In genomic region chr12:32558941-32559340, GRCh38 we compare ENCODE assay signal across 8 cellular contexts.
DNase-seq lines count a peak whose midpoint lies in the region; ATAC-seq and TF ChIP-seq lines count a peak whose summit lies in the region.

No MANE protein-coding gene starts in this region.

- H3K27ac Mint-ChIP-seq in activated B cell treated with CpG ODN at 0.5 μM for 24 hours = peak overlapping the region; percentile 71
- H3K27ac Mint-ChIP-seq in activated naive CD8-positive, alpha-beta T cell treated with anti-CD3 and anti-CD28 coated beads, Interleukin-2, amount 50 U/mL, for 24 hours = no peak overlapping the region

- ATAC-seq in GM19025 (IDR thresholded peaks at IDR 0.05; ENCODE audit: low read depth, unreplicated experiment) = peak; percentile 98
- ATAC-seq in HG02970 (IDR thresholded peaks at IDR 0.05; ENCODE audit: low FRiP score, unreplicated experiment) = peak; percentile 93
- peak; percentile 92 for ATAC-seq in activated B cell treated with CpG ODN at 0.5 μM for 24 hours (ENCODE audit: low read depth)
- ATAC-seq in activated naive CD8-positive, alpha-beta T cell treated with anti-CD3 and anti-CD28 coated beads, Interleukin-2, amount 50 U/mL, for 24 hours = no peak

- 59 to 76% methylated on average over 2 of the region's 2 CpGs for WGBS in sigmoid colon, 2 donors
- no CpG with 5 or more reads among the region's 2 CpGs for WGBS in trophoblast cell (ENCODE audit: extremely low coverage, insufficient coverage, insufficient read length)

- H4K91ac ChIP-seq in trophoblast cell (ENCODE audit: low read depth, low read length) = no peak overlapping the region

- H2BK5ac ChIP-seq in trophoblast cell (ENCODE audit: low read depth, low read length, poor library complexity) = no peak overlapping the region

- no peak overlapping the region for H2AK5ac ChIP-seq in trophoblast cell (ENCODE audit: low read length)

- no peak overlapping the region for H3K18ac ChIP-seq in trophoblast cell (ENCODE audit: low read length)

- no peaks in the 10 kb centered on the region for H3K79me1 ChIP-seq in trophoblast cell (ENCODE audit: low read length)

- no peak overlapping the region for H3K4me2 ChIP-seq in trophoblast cell (ENCODE audit: low read length)

- no peak overlapping the region for H4K12ac ChIP-seq in trophoblast cell (ENCODE audit: low read depth, low read length)

- peaks cover 0 to 14% (median 2%) of the 10 kb centered on the region in 4 donors for H3K4me1 ChIP-seq in sigmoid colon
- H3K4me1 ChIP-seq in trophoblast cell (ENCODE audit: control insufficient read depth in 1 of 2, insufficient read depth in 2 of 2, low read length in 2 of 2) = no peaks in the 10 kb centered on the region

- no peaks in the 10 kb centered on the region for H3K9me3 ChIP-seq in sigmoid colon
- H3K9me3 ChIP-seq in trophoblast cell (ENCODE audit: insufficient read depth, low read depth, low read length) = no peaks in the 10 kb centered on the region

- intact Hi-C loops in activated B cell treated with CpG ODN at 0.5 μM for 24 hours (cut with micrococcal nuclease) (loop anchor here (5.0 kb wide), 3 partner anchors 37 to 102 kb away; no protein-coding TSS in a partner anchor), sigmoid colon (cut with DNase I) (no loop called here)

- DNase-seq in activated B cell treated with CpG ODN at 0.5 μM for 24 hours (no peak), sigmoid colon (no peak), iPS-NIHi11 (ENCODE audit: low spot score) (no peak), T-helper 9 cell (no peak), trophoblast cell (no peak)
- no peak for DNase-seq in activated naive CD8-positive, alpha-beta T cell treated with anti-CD3 and anti-CD28 coated beads, Interleukin-2, amount 50 U/mL, for 24 hours

- no peak overlapping the region for H3K4ac ChIP-seq in trophoblast cell (ENCODE audit: low read depth, low read length)

- no peaks in the 10 kb centered on the region for H3K79me2 ChIP-seq in trophoblast cell (ENCODE audit: control insufficient read depth, insufficient read depth, low read length, poor library complexity)

- H3K9me3 Mint-ChIP-seq in activated B cell treated with CpG ODN at 0.5 μM for 24 hours = no peaks in the 10 kb centered on the region
- H3K9me3 Mint-ChIP-seq in activated naive CD8-positive, alpha-beta T cell treated with anti-CD3 and anti-CD28 coated beads, Interleukin-2, amount 50 U/mL, for 24 hours = no peaks in the 10 kb centered on the region

- H3K36me3 Mint-ChIP-seq in activated B cell treated with CpG ODN at 0.5 μM for 24 hours (ENCODE audit: low read depth) = no peaks in the 10 kb centered on the region
- no peaks in the 10 kb centered on the region for H3K36me3 Mint-ChIP-seq in activated naive CD8-positive, alpha-beta T cell treated with anti-CD3 and anti-CD28 coated beads, Interleukin-2, amount 50 U/mL, for 24 hours (ENCODE audit: low read depth)

- no peak overlapping the region for H2AFZ ChIP-seq in trophoblast cell (ENCODE audit: insufficient read depth, low read length, poor library complexity)

- no peak overlapping the region for H2BK12ac ChIP-seq in trophoblast cell (ENCODE audit: low read length)

- H3K14ac ChIP-seq in trophoblast cell (ENCODE audit: low read length) = no peak overlapping the region

- H3K9ac ChIP-seq in trophoblast cell (ENCODE audit: low read length) = no peak overlapping the region

- no peak overlapping the region for H3K4me3 ChIP-seq in sigmoid colon
- H3K4me3 ChIP-seq in trophoblast cell (ENCODE audit: low read depth, low read length) = no peak overlapping the region

- TF ChIP-seq CTCF in activated B cell treated with CpG ODN at 0.5 μM for 24 hours (IDR thresholded peaks at IDR 0.05) = no peak
- no peak for TF ChIP-seq CTCF in sigmoid colon (IDR thresholded peaks at IDR 0.05)

- H3K27ac ChIP-seq in sigmoid colon (peak overlapping the region in 3 of 4 donors; percentile 4 to 19 (median 4)), trophoblast cell (ENCODE audit: low read depth, low read length) (no peak overlapping the region)

- H4K8ac ChIP-seq in trophoblast cell (ENCODE audit: low read depth, low read length) = no peak overlapping the region

- CTCF ChIA-PET in activated B cell treated with CpG ODN at 0.5 μM for 24 hours (lab: Charles Lee) = no interaction called here

- H3K36me3 ChIP-seq in sigmoid colon (no peaks in the 10 kb centered on the region), trophoblast cell (ENCODE audit: control insufficient read depth in 1 of 2, insufficient read depth in 2 of 2, low read length in 2 of 2) (no peaks in the 10 kb centered on the region)

- TF ChIP-seq POLR2A in sigmoid colon (IDR thresholded peaks at IDR 0.05) = no peak

- H3K4me1 Mint-ChIP-seq in activated B cell treated with CpG ODN at 0.5 μM for 24 hours = peaks cover 23% of the 10 kb centered on the region
- peaks cover 7% of the 10 kb centered on the region for H3K4me1 Mint-ChIP-seq in activated naive CD8-positive, alpha-beta T cell treated with anti-CD3 and anti-CD28 coated beads, Interleukin-2, amount 50 U/mL, for 24 hours

- POLR2A ChIA-PET in activated B cell treated with CpG ODN at 0.5 μM for 24 hours (lab: Charles Lee) = no interaction called here

- TF ChIP-seq EP300 in sigmoid colon (IDR thresholded peaks at IDR 0.05) = no peak

- H3K27me3 Mint-ChIP-seq in activated B cell treated with CpG ODN at 0.5 μM for 24 hours = no peaks in the 10 kb centered on the region
- no peaks in the 10 kb centered on the region for H3K27me3 Mint-ChIP-seq in activated naive CD8-positive, alpha-beta T cell treated with anti-CD3 and anti-CD28 coated beads, Interleukin-2, amount 50 U/mL, for 24 hours

- no peak overlapping the region for H2BK120ac ChIP-seq in trophoblast cell (ENCODE audit: insufficient read depth, low read length, poor library complexity)

- no peak overlapping the region for H3K23ac ChIP-seq in trophoblast cell (ENCODE audit: low read length)

- H3K4me3 Mint-ChIP-seq in activated B cell treated with CpG ODN at 0.5 μM for 24 hours = peak overlapping the region; percentile 36
- H3K4me3 Mint-ChIP-seq in activated naive CD8-positive, alpha-beta T cell treated with anti-CD3 and anti-CD28 coated beads, Interleukin-2, amount 50 U/mL, for 24 hours = no peak overlapping the region

- H3K27me3 ChIP-seq in sigmoid colon (no peaks in the 10 kb centered on the region), trophoblast cell (ENCODE audit: insufficient read depth, low read length) (no peaks in the 10 kb centered on the region)
